8 cellular contexts compared by ENCODE assay signal in genomic region chr1:169108897-169109560, GRCh38. TPM values are rescaled to one million over a fixed set of nuclear protein-coding genes. Genes with fewer than 3 reads are reported as not detected.
DNase-seq lines count a peak whose midpoint lies in the region; ATAC-seq and TF ChIP-seq lines count a peak whose summit lies in the region.

No MANE protein-coding gene starts in this region.

- peaks cover 0 to 12% (median 0%) of the 10 kb centered on the region in 7 donors for H3K27me3 ChIP-seq in heart right ventricle

- intact Hi-C loops in heart right ventricle (cut with DNase I) (loop anchor here in 7 of 10 donors (2.0 to 10.0 kb wide), 16 partner anchors 83 to 502 kb away; partner anchors contain the start of gene DPT (in 1 of the 7)), left cardiac atrium (cut with DNase I) (loop anchor here in 1 of 2 donors (5.0 to 10.0 kb wide), 4 partner anchors 164 to 494 kb away; partner anchors contain the start of gene DPT)

- H3K9me3 ChIP-seq in heart right ventricle (no peaks in the 10 kb centered on the region), mesodermal cell (ENCODE audit: control insufficient read depth, low read length) (no peaks in the 10 kb centered on the region)

- H3K36me3 ChIP-seq in heart right ventricle: peaks cover 0 to 28% (median 9%) of the 10 kb centered on the region in 9 donors
- H3K36me3 ChIP-seq in mesodermal cell (ENCODE audit: control insufficient read depth, insufficient read depth, low read length): peaks cover 19% of the 10 kb centered on the region

- TF ChIP-seq CTCF in heart right ventricle (IDR thresholded peaks at IDR 0.05): peak in 6 of 9 donors; percentile 8 to 39 (median 30)
- TF ChIP-seq CTCF in cardiac fibroblast (IDR thresholded peaks at IDR 0.05; ENCODE audit: low read depth, low read length): peak; percentile 19

- peak overlapping the region; percentile 46 to 98 (median 91) for H3K4me3 ChIP-seq in heart right ventricle
- H3K4me3 ChIP-seq in cardiac fibroblast (replicated peaks in 1 of 2; ENCODE audit: low read depth in 2 of 2, low read length in 2 of 2): peak overlapping the region in 1 of 2 donors; percentile 81
- H3K4me3 ChIP-seq in mesodermal cell (ENCODE audit: extremely low read depth, insufficient read depth, low read length, poor library complexity, severe bottlenecking): peak overlapping the region; percentile 85

- H3K4me1 ChIP-seq in heart right ventricle: peaks cover 0 to 75% (median 35%) of the 10 kb centered on the region in 9 donors
- peaks cover 50% of the 10 kb centered on the region for H3K4me1 ChIP-seq in mesodermal cell (ENCODE audit: control insufficient read depth, insufficient read depth, low read length, poor library complexity, severe bottlenecking)

- DNase-seq in heart right ventricle (no peak), left cardiac atrium (no peak), NCI-H345 (lab: John Stamatoyannopoulos, UW) (peak; percentile 40), cardiac fibroblast (ENCODE audit: low read depth in 2 of 2) (peak in 1 of 2 donors; percentile 43)
- DNase-seq in stimulated activated CD4-positive, alpha-beta T cell treated with anti-CD3 and anti-CD28 coated beads, Interleukin-1b, Interleukin-23, amount 100 ng/mL, for 48 hours: no peak

- 43 to 64% methylated on average over 10 of the region's 10 CpGs for WGBS in heart right ventricle, 2 donors
- 82 to 86% methylated on average over 6 to 9 of the region's 10 CpGs for WGBS in mesodermal cell (ENCODE audit: insufficient coverage in 2 of 2), 2 experiments

- ATAC-seq in heart right ventricle (peak in 4 of 8 donors; percentile 19 to 40 (median 25)), left cardiac atrium (no peak), GM21737 (IDR thresholded peaks at IDR 0.05; ENCODE audit: unreplicated experiment) (no peak), GM18873 (IDR thresholded peaks at IDR 0.05; ENCODE audit: low FRiP score, unreplicated experiment) (no peak)

- H3K27ac ChIP-seq in heart right ventricle (peak overlapping the region; percentile 86 to 98 (median 94)), mesodermal cell (ENCODE audit: low read depth, low read length, severe bottlenecking) (peak overlapping the region; percentile 98)

RNA-seq across cellular contexts. Expression of gene ATP1B1, which starts 2.5 kb away (rescaled TPM):
- total RNA-seq in heart right ventricle: 100 to 1,000 TPM; 245 to 472 (median 272) TPM
- polyA plus RNA-seq in heart right ventricle: 100 to 1,000 TPM; 137 to 215 TPM
- total RNA-seq in left cardiac atrium: 100 to 1,000 TPM; 177 to 272 TPM
- polyA plus RNA-seq in mesodermal cell (2013, experiment 1 of 2): 110 TPM
- 121 TPM for polyA plus RNA-seq in mesodermal cell (2013, experiment 2 of 2)
